Comparison of ENCODE assay signal across 10 cellular contexts in the genomic region with DNA sequence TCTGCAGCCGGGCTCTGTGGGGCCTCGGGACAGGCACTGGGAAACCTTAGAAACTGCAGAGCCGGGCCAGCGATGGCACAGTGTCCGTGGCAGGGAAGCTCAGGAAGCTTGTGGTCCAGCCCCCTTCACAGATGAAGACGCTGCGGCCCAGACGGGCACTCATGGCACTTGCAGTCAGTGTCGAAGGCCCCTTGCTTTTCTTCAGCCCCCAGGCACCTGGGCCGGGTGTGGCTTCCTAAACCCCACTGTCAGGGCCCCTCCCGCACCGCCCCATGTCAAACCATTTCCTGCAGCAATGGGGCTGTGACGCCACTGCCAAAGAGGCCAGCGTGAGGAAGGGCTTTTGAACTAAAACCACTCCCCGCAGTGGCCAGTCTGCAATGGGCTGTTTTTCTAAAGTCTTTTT.
DNase-seq lines count a peak whose midpoint lies in the region; TF ChIP-seq lines count a peak whose summit lies in the region.
"Had no signal": no experiment of that assay in that cellular context is flagged by ENCODE, and none has a peak within 500 bp of the region (broad histone marks: within the 10 kb centered on the region; RNA-seq: fewer than 3 reads in every experiment).

No MANE protein-coding gene starts in this region.

- H3K36me3 ChIP-seq in stomach (peaks cover 0 to 9% (median 2%) of the 10 kb centered on the region in 4 donors), ascending aorta (no peaks in the 10 kb centered on the region)
- H3K36me3 ChIP-seq: neural progenitor cell had no signal

- DNase-seq in activated CD4-positive, alpha-beta T cell treated with anti-CD3 and anti-CD28 coated beads for 4 hours: peak; percentile 50 to 54
- DNase-seq in pons (ENCODE audit: low spot score): peak; percentile 17
- peak; percentile 49 for DNase-seq in stomach
- DNase-seq in MV-4-11 (lab: John Stamatoyannopoulos, UW): no peak
- DNase-seq in ascending aorta (ENCODE audit: low spot score in 2 of 2): no peak
- DNase-seq in posterior vena cava (ENCODE audit: low spot score): no peak
- DNase-seq in SKM-1 treated with dmso at 0.1 percent for 144 hours (lab: John Stamatoyannopoulos, UW; ENCODE audit: unreplicated experiment): no peak
- DNase-seq: NCI-H187 treated with DMSO at 0.1 percent for 48 hours had no signal

- H3K4me1 ChIP-seq in stomach: peaks cover 0 to 9% (median 0%) of the 10 kb centered on the region in 4 donors
- no peaks in the 10 kb centered on the region for H3K4me1 ChIP-seq in ascending aorta
- H3K4me1 ChIP-seq: neural progenitor cell had no signal

- no peak overlapping the region for H3K27ac ChIP-seq in stomach
- no peak overlapping the region for H3K27ac ChIP-seq in ascending aorta
- H3K27ac ChIP-seq: neural progenitor cell had no signal

- H3K27me3 ChIP-seq in stomach: no peaks in the 10 kb centered on the region
- H3K27me3 ChIP-seq in ascending aorta: no peaks in the 10 kb centered on the region
- H3K27me3 ChIP-seq: neural progenitor cell had no signal

- intact Hi-C loops in stomach (cut with DNase I; ENCODE audit: low total_unique reads): no loop called here
- intact Hi-C loops in ascending aorta (cut with DNase I): no loop called here
- intact Hi-C loops in posterior vena cava (cut with DNase I): no loop called here

- no peaks in the 10 kb centered on the region for H3K9me3 Mint-ChIP-seq in activated naive CD4-positive, alpha-beta T cell treated with anti-CD3 and anti-CD28 coated beads, Interleukin-2, amount 50 U/mL, for 24 hours
- H3K9me3 Mint-ChIP-seq: neural progenitor cell had no signal

- TF ChIP-seq EP300 in stomach (IDR thresholded peaks at IDR 0.05): no peak

- H3K4me3 ChIP-seq in stomach (no peak overlapping the region), ascending aorta (no peak overlapping the region)
- H3K4me3 ChIP-seq: neural progenitor cell had no signal

- H3K27me3 Mint-ChIP-seq in activated naive CD4-positive, alpha-beta T cell treated with anti-CD3 and anti-CD28 coated beads, Interleukin-2, amount 50 U/mL, for 24 hours: no peaks in the 10 kb centered on the region

- H3K27ac Mint-ChIP-seq in activated naive CD4-positive, alpha-beta T cell treated with anti-CD3 and anti-CD28 coated beads, Interleukin-2, amount 50 U/mL, for 24 hours: peak overlapping the region; percentile 96
- H3K27ac Mint-ChIP-seq: neural progenitor cell had no signal

- TF ChIP-seq POLR2A in stomach (IDR thresholded peaks at IDR 0.05): no peak

- H3K4me1 Mint-ChIP-seq in activated naive CD4-positive, alpha-beta T cell treated with anti-CD3 and anti-CD28 coated beads, Interleukin-2, amount 50 U/mL, for 24 hours: peaks cover 43% of the 10 kb centered on the region

- H3K9me3 ChIP-seq in stomach (no peaks in the 10 kb centered on the region), ascending aorta (no peaks in the 10 kb centered on the region)

- TF ChIP-seq CTCF in stomach (IDR thresholded peaks at IDR 0.05): no peak
- TF ChIP-seq CTCF in ascending aorta (IDR thresholded peaks at IDR 0.05): no peak

- peak overlapping the region; percentile 82 for H3K4me3 Mint-ChIP-seq in activated naive CD4-positive, alpha-beta T cell treated with anti-CD3 and anti-CD28 coated beads, Interleukin-2, amount 50 U/mL, for 24 hours

- 58 to 80% (median 71%) methylated on average over 15 of the region's 15 CpGs for WGBS in stomach, 5 donors

- peaks cover 10% of the 10 kb centered on the region for H3K36me3 Mint-ChIP-seq in activated naive CD4-positive, alpha-beta T cell treated with anti-CD3 and anti-CD28 coated beads, Interleukin-2, amount 50 U/mL, for 24 hours
- H3K36me3 Mint-ChIP-seq: neural progenitor cell had no signal

Comparison
In these comparisons a context has a peak if more than half of its experiments do, and no peak if none do; other contexts are left out.
1. DNase-seq: peak in activated CD4-positive, alpha-beta T cell treated with anti-CD3 and anti-CD28 coated beads for 4 hours (2 of 2), pons (single experiment) and stomach (single experiment); none in MV-4-11 (single experiment), ascending aorta (0 of 2), posterior vena cava (single experiment) and SKM-1 treated with dmso at 0.1 percent for 144 hours (single experiment).